In genomic region chr1:171142081-171142450, GRCh38 we compare ENCODE assay signal across 10 cellular contexts. TPM values are rescaled to one million over a fixed set of nuclear protein-coding genes. Genes with fewer than 3 reads are reported as not detected.
DNase-seq lines count a peak whose midpoint lies in the region; TF ChIP-seq lines count a peak whose summit lies in the region.
"Had no signal": no experiment of that assay in that cellular context is flagged by ENCODE, and none has a peak within 500 bp of the region (broad histone marks: within the 10 kb centered on the region; RNA-seq: fewer than 3 reads in every experiment).

No MANE protein-coding gene starts in this region.

- H3K36me3 Mint-ChIP-seq in brain: no peaks in the 10 kb centered on the region
- H3K36me3 Mint-ChIP-seq in T-helper 2 cell treated with Interferon-gamma antibody and Interleukin-4, amounts not matched to agents 5 μg/mL and 100 μg/mL, for 36 hours (ENCODE audit: low read depth): no peaks in the 10 kb centered on the region

- peak overlapping the region in 4 of 5 experiments; percentile 53 to 96 (median 86) for H3K27ac Mint-ChIP-seq in brain
- H3K27ac Mint-ChIP-seq in T-helper 2 cell treated with Interferon-gamma antibody and Interleukin-4, amounts not matched to agents 5 μg/mL and 100 μg/mL, for 36 hours: no peak overlapping the region

- H3K4me3 Mint-ChIP-seq in brain: peak overlapping the region in 4 of 5 experiments; percentile 18 to 74 (median 54)
- no peak overlapping the region for H3K4me3 Mint-ChIP-seq in T-helper 2 cell treated with Interferon-gamma antibody and Interleukin-4, amounts not matched to agents 5 μg/mL and 100 μg/mL, for 36 hours

- peaks cover 45% of the 10 kb centered on the region for H3K4me1 Mint-ChIP-seq in brain
- no peaks in the 10 kb centered on the region for H3K4me1 Mint-ChIP-seq in T-helper 2 cell treated with Interferon-gamma antibody and Interleukin-4, amounts not matched to agents 5 μg/mL and 100 μg/mL, for 36 hours (ENCODE audit: low read depth)

- no peaks in the 10 kb centered on the region for H3K27me3 Mint-ChIP-seq in brain
- H3K27me3 Mint-ChIP-seq in T-helper 2 cell treated with Interferon-gamma antibody and Interleukin-4, amounts not matched to agents 5 μg/mL and 100 μg/mL, for 36 hours (ENCODE audit: low read depth): peaks cover 3% of the 10 kb centered on the region

- DNase-seq in inferior parietal cortex (ENCODE audit: extremely low spot score) (peak; percentile 4), pulmonary artery endothelial cell (ENCODE audit: low read depth, low spot score) (peak; percentile 40), NCI-H69 (lab: John Stamatoyannopoulos, UW) (no peak), NCI-H2227 treated with DMSO at 0.1 percent for 48 hours (lab: John Stamatoyannopoulos, UW) (no peak), NCI-H774 (lab: John Stamatoyannopoulos, UW) (no peak)
- no peak for DNase-seq in T-helper 2 cell treated with Interferon-gamma antibody and Interleukin-4, amounts not matched to agents 5 μg/mL and 100 μg/mL, for 36 hours (ENCODE audit: low spot score)
- DNase-seq: islet precursor cell had no signal

- no peaks in the 10 kb centered on the region for H3K9me3 Mint-ChIP-seq in brain
- no peaks in the 10 kb centered on the region for H3K9me3 Mint-ChIP-seq in T-helper 2 cell treated with Interferon-gamma antibody and Interleukin-4, amounts not matched to agents 5 μg/mL and 100 μg/mL, for 36 hours

- TF ChIP-seq CTCF in C4-2B (conservative IDR thresholded peaks at IDR 0.05) (peak; percentile 19; the same call in 1 of the 2 replicates), brain (conservative IDR thresholded peaks at IDR 0.05) (no peak)

- H3K27ac ChIP-seq in C4-2B: peak overlapping the region; percentile 52; the same call in 1 of the 2 replicates
- H3K27ac ChIP-seq: KMS-11 had no signal

RNA-seq across cellular contexts. Expression of gene FMO2, which starts 43.0 kb away (rescaled TPM):
- 0.24 TPM for polyA plus RNA-seq in brain (ENCODE audit: insufficient read depth, low read depth, low replicate concordance)
- under 0.01 and 8.0 TPM in 2 replicates for total RNA-seq in pulmonary artery endothelial cell

RNA-seq across cellular contexts. Expression of gene FMO3, which starts 51.4 kb away (rescaled TPM):
- 0.59 TPM for polyA plus RNA-seq in brain (ENCODE audit: insufficient read depth, low read depth, low replicate concordance)
- 0.28 TPM in 1 of 2 replicates, not detected in the other for total RNA-seq in pulmonary artery endothelial cell

Comparison
In these comparisons a context has a peak if more than half of its experiments do, and no peak if none do; other contexts are left out.
1. DNase-seq: peak in inferior parietal cortex (single experiment) and pulmonary artery endothelial cell (single experiment); none in T-helper 2 cell treated with Interferon-gamma antibody and Interleukin-4, amounts not matched to agents 5 μg/mL and 100 μg/mL, for 36 hours (single experiment), NCI-H69 (single experiment), NCI-H2227 treated with DMSO at 0.1 percent for 48 hours (single experiment) and NCI-H774 (single experiment).